Comparison of ENCODE assay signal across 1 cellular context in genomic region chr15:24899367-24899766, GRCh38.
TF ChIP-seq lines count a peak whose summit lies in the region.

No MANE protein-coding gene starts in this region.

TF ChIP-seq in H1, 55 proteins besides CTCF, POLR2A, EP300 and RAD21:
- TF ChIP-seq SIRT6 (IDR thresholded peaks at IDR 0.05; ENCODE audit: low read length) = no peak
- TF ChIP-seq CREB1 (IDR thresholded peaks at IDR 0.05) = no peak
- no peak for TF ChIP-seq E2F6 (IDR thresholded peaks at IDR 0.05)
- no peak for TF ChIP-seq POU5F1 (IDR thresholded peaks at IDR 0.05; ENCODE audit: low read depth, low read length)
- no peak for TF ChIP-seq PHF8 (conservative IDR thresholded peaks at IDR 0.05; ENCODE audit: low read depth, low read length)
- TF ChIP-seq ASH2L (IDR thresholded peaks at IDR 0.05; ENCODE audit: low read length) = no peak
- TF ChIP-seq KDM1A (IDR thresholded peaks at IDR 0.05; ENCODE audit: borderline replicate concordance, low read length) = no peak
- TF ChIP-seq CTBP2 (IDR thresholded peaks at IDR 0.05; ENCODE audit: borderline replicate concordance, insufficient read depth, insufficient read length, low read length) = no peak
- no peak for TF ChIP-seq BACH1 (IDR thresholded peaks at IDR 0.05; ENCODE audit: low read length)
- TF ChIP-seq MAX (IDR thresholded peaks at IDR 0.05) = no peak
- no peak for TF ChIP-seq TAF7 (optimal IDR thresholded peaks at IDR 0.05; ENCODE audit: borderline replicate concordance, low read depth, low read length)
- TF ChIP-seq SP4 (IDR thresholded peaks at IDR 0.05; ENCODE audit: low read length) = no peak
- no peak for TF ChIP-seq YY1 (IDR thresholded peaks at IDR 0.05; ENCODE audit: low read depth, low read length)
- no peak for TF ChIP-seq CEBPB (IDR thresholded peaks at IDR 0.05; ENCODE audit: low read depth, low read length)
- no peak for TF ChIP-seq POLR2AphosphoS5 (IDR thresholded peaks at IDR 0.05; ENCODE audit: low read depth, low read length)
- no peak for TF ChIP-seq CHD1 (IDR thresholded peaks at IDR 0.05; ENCODE audit: low read depth, low read length)
- no peak for TF ChIP-seq BCL11A (IDR thresholded peaks at IDR 0.05; ENCODE audit: low read depth in 2 of 2, low read length in 2 of 2)
